ENCODE assay signal across 1 cellular context in the genomic region with DNA sequence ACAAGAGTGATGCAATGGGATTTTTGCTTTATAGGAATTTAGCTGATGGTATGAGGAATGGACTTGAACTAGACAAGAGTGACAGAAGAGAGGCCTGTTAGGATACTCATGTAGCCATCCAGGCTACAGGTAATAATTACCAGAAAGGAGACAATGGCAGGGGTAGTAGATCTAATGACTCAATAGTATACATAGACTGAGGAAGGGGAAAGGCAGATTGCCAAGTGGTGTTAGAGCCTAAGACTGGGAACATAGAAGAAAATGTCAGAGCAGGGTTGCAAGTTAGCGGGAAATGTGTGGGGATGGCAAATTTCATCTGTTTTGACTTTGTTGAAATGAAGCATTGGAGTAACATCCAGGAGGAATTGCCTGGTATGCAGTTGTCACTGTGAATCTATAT.
TF ChIP-seq lines count a peak whose summit lies in the region.

No MANE protein-coding gene starts in this region.

TF ChIP-seq in WTC11, 78 proteins besides CTCF, POLR2A, EP300 and RAD21 (continued from another document):
- TF ChIP-seq, protein P1, sequence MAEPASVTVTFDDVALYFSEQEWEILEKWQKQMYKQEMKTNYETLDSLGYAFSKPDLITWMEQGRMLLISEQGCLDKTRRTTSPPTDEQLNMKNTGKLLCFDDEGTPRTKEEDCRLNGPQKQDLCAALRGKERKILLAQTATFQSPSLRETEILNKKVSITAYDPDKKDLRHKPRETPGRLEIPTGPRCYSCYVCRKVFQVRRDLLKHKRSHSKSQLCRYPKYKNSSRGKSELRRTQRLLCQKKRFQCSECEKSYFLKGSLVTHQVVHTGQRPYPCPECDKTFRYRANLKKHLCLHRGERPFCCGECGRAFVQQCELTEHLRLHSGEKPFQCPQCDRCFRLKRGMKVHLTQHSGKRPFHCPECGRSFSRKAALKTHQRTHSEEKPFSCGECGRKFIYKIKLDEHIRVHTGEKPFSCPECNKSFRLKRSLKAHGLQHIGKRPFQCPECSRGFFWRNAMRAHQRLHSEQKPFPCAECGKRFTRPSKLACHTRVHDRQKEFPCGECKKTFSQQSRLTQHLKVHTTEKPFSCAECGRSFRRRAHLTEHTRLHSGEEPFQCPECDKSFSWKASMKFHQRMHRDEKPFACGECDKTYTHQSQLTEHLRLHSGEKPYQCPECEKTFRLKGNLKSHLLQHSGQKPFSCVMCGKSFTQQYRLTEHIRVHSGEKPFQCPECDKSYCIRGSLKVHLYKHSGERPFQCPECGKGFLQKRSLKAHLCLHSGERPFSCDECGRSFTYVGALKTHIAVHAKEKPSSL (CRISPR knock-in tag; conservative IDR thresholded peaks at IDR 0.05) = no peak
- no peak for TF ChIP-seq ZNF416 (CRISPR knock-in tag; IDR thresholded peaks at IDR 0.05)
